ENCODE assay signal across 1 cellular context in genomic region chr10:34814228-34815173, GRCh38.
TF ChIP-seq lines count a peak whose summit lies in the region.

No MANE protein-coding gene starts in this region.

TF ChIP-seq in HepG2, 621 proteins besides CTCF, POLR2A, EP300 and RAD21 (continued from another document and continues in another):
- TF ChIP-seq TERF1 (CRISPR knock-in tag; IDR thresholded peaks at IDR 0.05) (no peak), FOXA3 (CRISPR knock-in tag; IDR thresholded peaks at IDR 0.05) (no peak), YEATS4 (CRISPR knock-in tag; IDR thresholded peaks at IDR 0.05; ENCODE audit: borderline replicate concordance) (peak; percentile 22; the same call in 1 of the 2 replicates), GLI4 (CRISPR knock-in tag; IDR thresholded peaks at IDR 0.05; ENCODE audit: borderline replicate concordance) (no peak), SIN3A (IDR thresholded peaks at IDR 0.05; ENCODE audit: borderline replicate concordance, low read depth, low read length) (peak; percentile 44; the same call in 1 of the 2 replicates), TOPORS (CRISPR knock-in tag; IDR thresholded peaks at IDR 0.05) (no peak), ZNF513 (CRISPR knock-in tag; conservative IDR thresholded peaks at IDR 0.05) (no peak), ZSCAN25 (CRISPR knock-in tag; IDR thresholded peaks at IDR 0.05) (peak; percentile 75; the same call in 1 of the 2 replicates), ZNF777 (CRISPR knock-in tag; IDR thresholded peaks at IDR 0.05) (0 out of 2 replicates have a peak, but pooled peaks have one; percentile 25), SOX13 (IDR thresholded peaks at IDR 0.05) (no peak), SOX13 (CRISPR knock-in tag; conservative IDR thresholded peaks at IDR 0.05 in 1 of 2, IDR thresholded peaks at IDR 0.05 in 1 of 2) (no peak), E2F5 (CRISPR knock-in tag; conservative IDR thresholded peaks at IDR 0.05) (no peak), MIXL1 (CRISPR knock-in tag; IDR thresholded peaks at IDR 0.05) (no peak), AHDC1 (CRISPR knock-in tag; IDR thresholded peaks at IDR 0.05; ENCODE audit: borderline replicate concordance) (no peak), AGO2 (optimal IDR thresholded peaks at IDR 0.05; ENCODE audit: low read depth, low read length) (peak; percentile 77), ZNF781 (CRISPR knock-in tag; IDR thresholded peaks at IDR 0.05; ENCODE audit: borderline replicate concordance, not compliant biosample characterization) (no peak), ZBTB14 (CRISPR knock-in tag; IDR thresholded peaks at IDR 0.05) (no peak; the same call in 1 of the 2 replicates), FOXK1 (CRISPR knock-in tag; IDR thresholded peaks at IDR 0.05; ENCODE audit: borderline replicate concordance, low read depth) (no peak), ZNF691 (CRISPR knock-in tag; IDR thresholded peaks at IDR 0.05; ENCODE audit: borderline replicate concordance, low read depth) (no peak), JDP2 (CRISPR knock-in tag; IDR thresholded peaks at IDR 0.05; ENCODE audit: borderline replicate concordance) (no peak), KLF11 (CRISPR knock-in tag; IDR thresholded peaks at IDR 0.05) (no peak), TBX2 (CRISPR knock-in tag; IDR thresholded peaks at IDR 0.05; ENCODE audit: borderline replicate concordance) (no peak), ZNF841 (CRISPR knock-in tag; IDR thresholded peaks at IDR 0.05; ENCODE audit: borderline replicate concordance) (no peak), ZNF382 (CRISPR knock-in tag; IDR thresholded peaks at IDR 0.05; ENCODE audit: borderline replicate concordance) (no peak), GATAD2A (CRISPR knock-in tag; IDR thresholded peaks at IDR 0.05) (no peak), ATF5 (CRISPR knock-in tag; IDR thresholded peaks at IDR 0.05; ENCODE audit: low read depth) (no peak), ZNF142 (CRISPR knock-in tag; IDR thresholded peaks at IDR 0.05) (0 out of 2 replicates have a peak, but pooled peaks have one; percentile 39), ZNF34 (CRISPR knock-in tag; IDR thresholded peaks at IDR 0.05; ENCODE audit: borderline replicate concordance) (no peak), SMC3 (IDR thresholded peaks at IDR 0.05; ENCODE audit: low read length) (no peak), HINFP (CRISPR knock-in tag; IDR thresholded peaks at IDR 0.05; ENCODE audit: low read depth) (no peak), NFKB2 (CRISPR knock-in tag; IDR thresholded peaks at IDR 0.05; ENCODE audit: borderline replicate concordance) (no peak; the same call in 1 of the 2 replicates), HNRNPL (IDR thresholded peaks at IDR 0.05; ENCODE audit: low read depth, low read length) (no peak), EHMT2 (IDR thresholded peaks at IDR 0.05; ENCODE audit: borderline replicate concordance, low read depth, low read length) (no peak), ZFAT (CRISPR knock-in tag; conservative IDR thresholded peaks at IDR 0.05) (no peak), NFYC (CRISPR knock-in tag; IDR thresholded peaks at IDR 0.05) (no peak), HNRNPLL (IDR thresholded peaks at IDR 0.05; ENCODE audit: low read depth, low read length, poor library complexity, severe bottlenecking) (peak; percentile 31), ZNF251 (CRISPR knock-in tag; IDR thresholded peaks at IDR 0.05) (no peak), ZNF460 (CRISPR knock-in tag; IDR thresholded peaks at IDR 0.05; ENCODE audit: borderline replicate concordance) (no peak), MEIS2 (CRISPR knock-in tag; IDR thresholded peaks at IDR 0.05) (no peak)
